ENCODE assay signal across 1 cellular context in the genomic region with DNA sequence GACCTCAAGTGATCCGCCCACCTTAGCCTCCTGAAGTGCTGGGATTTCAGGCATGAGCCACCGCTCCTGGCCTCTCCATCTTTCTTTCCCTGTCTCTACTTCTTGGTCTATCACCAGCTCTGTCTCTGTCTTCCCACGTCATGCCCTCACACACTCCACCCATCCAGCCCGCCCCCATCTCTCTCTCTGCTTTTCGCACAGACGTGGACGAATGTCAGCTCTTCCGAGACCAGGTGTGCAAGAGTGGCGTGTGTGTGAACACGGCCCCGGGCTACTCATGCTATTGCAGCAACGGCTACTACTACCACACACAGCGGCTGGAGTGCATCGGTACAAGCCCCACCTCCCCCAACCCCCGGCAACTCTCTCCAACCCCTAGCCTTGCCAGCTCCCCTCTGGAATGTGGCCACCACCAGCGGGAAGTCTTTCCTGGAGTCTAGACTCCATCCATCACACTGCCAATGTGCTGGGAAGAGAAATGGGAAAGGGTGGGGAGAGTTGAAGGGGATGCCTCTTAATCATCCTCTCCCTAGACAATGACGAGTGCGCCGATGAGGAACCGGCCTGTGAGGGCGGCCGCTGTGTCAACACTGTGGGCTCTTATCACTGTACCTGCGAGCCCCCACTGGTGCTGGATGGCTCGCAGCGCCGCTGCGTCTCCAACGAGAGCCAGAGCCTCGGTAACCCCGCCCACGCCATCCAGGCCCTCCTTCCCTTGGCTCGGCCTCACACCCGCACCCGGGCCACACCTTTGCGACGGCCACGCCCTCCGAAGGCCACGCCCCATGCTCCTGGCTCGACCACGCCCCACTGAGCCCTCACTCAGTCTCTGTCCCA.
A peak's percentile ranks its signal among the peaks of the same experiment; 100 is the strongest.
TF ChIP-seq lines count a peak whose summit lies in the region.

No MANE protein-coding gene starts in this region.

TF ChIP-seq in HepG2, 621 proteins besides CTCF, POLR2A, EP300 and RAD21:
- TF ChIP-seq FOXA3 (CRISPR knock-in tag; IDR thresholded peaks at IDR 0.05) (0 out of 2 replicates have a peak, but pooled peaks have one; percentile 8), ZNF234 (CRISPR knock-in tag; conservative IDR thresholded peaks at IDR 0.05) (no peak), ZMAT3 (CRISPR knock-in tag; conservative IDR thresholded peaks at IDR 0.05) (no peak)
- TF ChIP-seq, protein P1, sequence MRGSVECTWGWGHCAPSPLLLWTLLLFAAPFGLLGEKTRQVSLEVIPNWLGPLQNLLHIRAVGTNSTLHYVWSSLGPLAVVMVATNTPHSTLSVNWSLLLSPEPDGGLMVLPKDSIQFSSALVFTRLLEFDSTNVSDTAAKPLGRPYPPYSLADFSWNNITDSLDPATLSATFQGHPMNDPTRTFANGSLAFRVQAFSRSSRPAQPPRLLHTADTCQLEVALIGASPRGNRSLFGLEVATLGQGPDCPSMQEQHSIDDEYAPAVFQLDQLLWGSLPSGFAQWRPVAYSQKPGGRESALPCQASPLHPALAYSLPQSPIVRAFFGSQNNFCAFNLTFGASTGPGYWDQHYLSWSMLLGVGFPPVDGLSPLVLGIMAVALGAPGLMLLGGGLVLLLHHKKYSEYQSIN (CRISPR knock-in tag; IDR thresholded peaks at IDR 0.05; ENCODE audit: borderline replicate concordance), result no peak
- TF ChIP-seq, protein P2, sequence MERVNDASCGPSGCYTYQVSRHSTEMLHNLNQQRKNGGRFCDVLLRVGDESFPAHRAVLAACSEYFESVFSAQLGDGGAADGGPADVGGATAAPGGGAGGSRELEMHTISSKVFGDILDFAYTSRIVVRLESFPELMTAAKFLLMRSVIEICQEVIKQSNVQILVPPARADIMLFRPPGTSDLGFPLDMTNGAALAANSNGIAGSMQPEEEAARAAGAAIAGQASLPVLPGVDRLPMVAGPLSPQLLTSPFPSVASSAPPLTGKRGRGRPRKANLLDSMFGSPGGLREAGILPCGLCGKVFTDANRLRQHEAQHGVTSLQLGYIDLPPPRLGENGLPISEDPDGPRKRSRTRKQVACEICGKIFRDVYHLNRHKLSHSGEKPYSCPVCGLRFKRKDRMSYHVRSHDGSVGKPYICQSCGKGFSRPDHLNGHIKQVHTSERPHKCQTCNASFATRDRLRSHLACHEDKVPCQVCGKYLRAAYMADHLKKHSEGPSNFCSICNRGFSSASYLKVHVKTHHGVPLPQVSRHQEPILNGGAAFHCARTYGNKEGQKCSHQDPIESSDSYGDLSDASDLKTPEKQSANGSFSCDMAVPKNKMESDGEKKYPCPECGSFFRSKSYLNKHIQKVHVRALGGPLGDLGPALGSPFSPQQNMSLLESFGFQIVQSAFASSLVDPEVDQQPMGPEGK (CRISPR knock-in tag; IDR thresholded peaks at IDR 0.05), result 0 out of 2 replicates have a peak, but pooled peaks have one; percentile 2
